9 cellular contexts compared by ENCODE assay signal in the genomic region with DNA sequence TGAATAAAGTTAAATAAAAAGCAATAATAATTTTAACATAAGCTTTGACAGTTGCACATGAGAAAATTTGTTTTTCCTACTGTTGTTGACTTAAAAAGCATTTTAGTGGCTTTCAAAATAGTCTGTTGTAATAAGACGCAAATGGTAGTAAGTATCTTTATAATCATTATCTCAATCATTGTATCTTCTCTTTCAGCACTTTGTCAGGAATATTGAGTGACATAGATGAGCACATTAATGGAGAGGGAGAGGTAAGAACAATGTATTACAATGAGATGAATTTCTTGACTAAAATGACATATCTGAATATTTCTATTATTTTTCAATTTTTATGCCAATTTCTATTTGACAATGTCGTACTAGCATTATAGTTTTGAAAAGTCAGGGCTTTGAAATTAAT.
"Had no signal": no experiment of that assay in that cellular context is flagged by ENCODE, and none has a peak within 500 bp of the region (broad histone marks: within the 10 kb centered on the region; RNA-seq: fewer than 3 reads in every experiment).

No MANE protein-coding gene starts in this region.

- H3K9me3 ChIP-seq: HAP-1 had no signal

- FAIRE-seq: H1 had no signal

- H2AFZ ChIP-seq: GM23248, GM23338 had no signal

- H3K4me3 ChIP-seq: GM23248, GM23338, HAP-1 had no signal

- H3K36me3 ChIP-seq: HAP-1 had no signal

- H3K4me2 ChIP-seq: GM23338 had no signal

- H3K27ac ChIP-seq: GM23248 had no signal

- H3K9ac ChIP-seq: GM23248 had no signal

- DNase-seq: GM23248, GOT3, H7, H9, HCEC 1CT, HFFc6 had no signal
